1 cellular context compared by ENCODE assay signal in the genomic region with DNA sequence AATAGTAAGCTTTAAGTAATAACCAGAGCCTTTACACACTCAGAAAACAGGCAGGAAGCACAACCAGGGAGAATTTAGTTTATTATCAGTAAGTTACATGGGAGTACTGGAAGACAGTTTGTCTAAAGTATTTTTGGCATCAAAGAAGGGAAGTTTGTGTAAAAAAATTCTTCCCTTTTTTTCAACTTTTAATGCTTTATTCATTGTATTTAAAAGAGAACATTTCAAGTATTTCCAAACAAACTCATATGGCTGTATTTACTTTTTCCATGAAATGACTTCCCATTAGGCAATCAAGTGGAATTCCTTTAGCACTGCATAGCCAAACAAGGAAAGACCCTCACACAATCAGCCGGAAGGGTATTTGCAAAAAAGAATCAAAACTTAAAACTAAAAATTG.
A peak's percentile ranks its signal among the peaks of the same experiment; 100 is the strongest.
TF ChIP-seq lines count a peak whose summit lies in the region.

No MANE protein-coding gene starts in this region.

TF ChIP-seq in HepG2, 621 proteins besides CTCF, POLR2A, EP300 and RAD21 (continued from another document and continues in another):
- TF ChIP-seq ZNF646 (CRISPR knock-in tag; IDR thresholded peaks at IDR 0.05) (no peak), CEBPG (CRISPR knock-in tag; IDR thresholded peaks at IDR 0.05) (peak; percentile 88), HIVEP1 (CRISPR knock-in tag; IDR thresholded peaks at IDR 0.05) (no peak), ZNF83 (CRISPR knock-in tag; IDR thresholded peaks at IDR 0.05; ENCODE audit: borderline replicate concordance) (no peak), SMARCC2 (IDR thresholded peaks at IDR 0.05) (no peak), ZNF496 (CRISPR knock-in tag; IDR thresholded peaks at IDR 0.05; ENCODE audit: insufficient replicate concordance) (no peak), SRF (IDR thresholded peaks at IDR 0.05; ENCODE audit: low read depth, low read length) (peak; percentile 80), ETV6 (CRISPR knock-in tag; conservative IDR thresholded peaks at IDR 0.05) (no peak), ZFP91 (CRISPR knock-in tag; IDR thresholded peaks at IDR 0.05; ENCODE audit: borderline replicate concordance) (no peak), TFE3 (CRISPR knock-in tag; IDR thresholded peaks at IDR 0.05) (no peak), ZNF335 (CRISPR knock-in tag; IDR thresholded peaks at IDR 0.05) (no peak), DPF2 (CRISPR knock-in tag; IDR thresholded peaks at IDR 0.05; ENCODE audit: borderline replicate concordance, low read depth) (no peak), TEAD3 (CRISPR knock-in tag; optimal IDR thresholded peaks at IDR 0.05; ENCODE audit: borderline replicate concordance) (peak; percentile 74), ZNF740 (CRISPR knock-in tag; IDR thresholded peaks at IDR 0.05) (no peak), SSRP1 (CRISPR knock-in tag; IDR thresholded peaks at IDR 0.05) (no peak), ZKSCAN5 (CRISPR knock-in tag; IDR thresholded peaks at IDR 0.05) (no peak), ELF3 (CRISPR knock-in tag; IDR thresholded peaks at IDR 0.05) (peak; percentile 80), ZNF546 (CRISPR knock-in tag; conservative IDR thresholded peaks at IDR 0.05) (no peak), NFYC (CRISPR knock-in tag; IDR thresholded peaks at IDR 0.05) (no peak), ZNF556 (CRISPR knock-in tag; IDR thresholded peaks at IDR 0.05; ENCODE audit: borderline replicate concordance) (no peak), ZSCAN22 (CRISPR knock-in tag; IDR thresholded peaks at IDR 0.05) (no peak), CREM (IDR thresholded peaks at IDR 0.05) (peak; percentile 46), CREM (CRISPR knock-in tag; IDR thresholded peaks at IDR 0.05) (no peak), ZNF720 (CRISPR knock-in tag; IDR thresholded peaks at IDR 0.05) (no peak), BRD4 (CRISPR knock-in tag; IDR thresholded peaks at IDR 0.05) (no peak), ISL2 (CRISPR knock-in tag; IDR thresholded peaks at IDR 0.05) (peak; percentile 71), ISX (CRISPR knock-in tag; conservative IDR thresholded peaks at IDR 0.05) (no peak), ZNF660 (CRISPR knock-in tag; IDR thresholded peaks at IDR 0.05; ENCODE audit: borderline replicate concordance, low read depth) (no peak)
- TF ChIP-seq, protein P1, sequence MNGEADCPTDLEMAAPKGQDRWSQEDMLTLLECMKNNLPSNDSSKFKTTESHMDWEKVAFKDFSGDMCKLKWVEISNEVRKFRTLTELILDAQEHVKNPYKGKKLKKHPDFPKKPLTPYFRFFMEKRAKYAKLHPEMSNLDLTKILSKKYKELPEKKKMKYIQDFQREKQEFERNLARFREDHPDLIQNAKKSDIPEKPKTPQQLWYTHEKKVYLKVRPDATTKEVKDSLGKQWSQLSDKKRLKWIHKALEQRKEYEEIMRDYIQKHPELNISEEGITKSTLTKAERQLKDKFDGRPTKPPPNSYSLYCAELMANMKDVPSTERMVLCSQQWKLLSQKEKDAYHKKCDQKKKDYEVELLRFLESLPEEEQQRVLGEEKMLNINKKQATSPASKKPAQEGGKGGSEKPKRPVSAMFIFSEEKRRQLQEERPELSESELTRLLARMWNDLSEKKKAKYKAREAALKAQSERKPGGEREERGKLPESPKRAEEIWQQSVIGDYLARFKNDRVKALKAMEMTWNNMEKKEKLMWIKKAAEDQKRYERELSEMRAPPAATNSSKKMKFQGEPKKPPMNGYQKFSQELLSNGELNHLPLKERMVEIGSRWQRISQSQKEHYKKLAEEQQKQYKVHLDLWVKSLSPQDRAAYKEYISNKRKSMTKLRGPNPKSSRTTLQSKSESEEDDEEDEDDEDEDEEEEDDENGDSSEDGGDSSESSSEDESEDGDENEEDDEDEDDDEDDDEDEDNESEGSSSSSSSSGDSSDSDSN (CRISPR knock-in tag; IDR thresholded peaks at IDR 0.05) = no peak
- TF ChIP-seq, protein P2, sequence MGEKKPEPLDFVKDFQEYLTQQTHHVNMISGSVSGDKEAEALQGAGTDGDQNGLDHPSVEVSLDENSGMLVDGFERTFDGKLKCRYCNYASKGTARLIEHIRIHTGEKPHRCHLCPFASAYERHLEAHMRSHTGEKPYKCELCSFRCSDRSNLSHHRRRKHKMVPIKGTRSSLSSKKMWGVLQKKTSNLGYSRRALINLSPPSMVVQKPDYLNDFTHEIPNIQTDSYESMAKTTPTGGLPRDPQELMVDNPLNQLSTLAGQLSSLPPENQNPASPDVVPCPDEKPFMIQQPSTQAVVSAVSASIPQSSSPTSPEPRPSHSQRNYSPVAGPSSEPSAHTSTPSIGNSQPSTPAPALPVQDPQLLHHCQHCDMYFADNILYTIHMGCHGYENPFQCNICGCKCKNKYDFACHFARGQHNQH (CRISPR knock-in tag; IDR thresholded peaks at IDR 0.05) = no peak
- TF ChIP-seq, protein P3, sequence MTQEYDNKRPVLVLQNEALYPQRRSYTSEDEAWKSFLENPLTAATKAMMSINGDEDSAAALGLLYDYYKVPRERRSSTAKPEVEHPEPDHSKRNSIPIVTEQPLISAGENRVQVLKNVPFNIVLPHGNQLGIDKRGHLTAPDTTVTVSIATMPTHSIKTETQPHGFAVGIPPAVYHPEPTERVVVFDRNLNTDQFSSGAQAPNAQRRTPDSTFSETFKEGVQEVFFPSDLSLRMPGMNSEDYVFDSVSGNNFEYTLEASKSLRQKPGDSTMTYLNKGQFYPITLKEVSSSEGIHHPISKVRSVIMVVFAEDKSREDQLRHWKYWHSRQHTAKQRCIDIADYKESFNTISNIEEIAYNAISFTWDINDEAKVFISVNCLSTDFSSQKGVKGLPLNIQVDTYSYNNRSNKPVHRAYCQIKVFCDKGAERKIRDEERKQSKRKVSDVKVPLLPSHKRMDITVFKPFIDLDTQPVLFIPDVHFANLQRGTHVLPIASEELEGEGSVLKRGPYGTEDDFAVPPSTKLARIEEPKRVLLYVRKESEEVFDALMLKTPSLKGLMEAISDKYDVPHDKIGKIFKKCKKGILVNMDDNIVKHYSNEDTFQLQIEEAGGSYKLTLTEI (CRISPR knock-in tag; conservative IDR thresholded peaks at IDR 0.05) = no peak
- TF ChIP-seq, protein P4, sequence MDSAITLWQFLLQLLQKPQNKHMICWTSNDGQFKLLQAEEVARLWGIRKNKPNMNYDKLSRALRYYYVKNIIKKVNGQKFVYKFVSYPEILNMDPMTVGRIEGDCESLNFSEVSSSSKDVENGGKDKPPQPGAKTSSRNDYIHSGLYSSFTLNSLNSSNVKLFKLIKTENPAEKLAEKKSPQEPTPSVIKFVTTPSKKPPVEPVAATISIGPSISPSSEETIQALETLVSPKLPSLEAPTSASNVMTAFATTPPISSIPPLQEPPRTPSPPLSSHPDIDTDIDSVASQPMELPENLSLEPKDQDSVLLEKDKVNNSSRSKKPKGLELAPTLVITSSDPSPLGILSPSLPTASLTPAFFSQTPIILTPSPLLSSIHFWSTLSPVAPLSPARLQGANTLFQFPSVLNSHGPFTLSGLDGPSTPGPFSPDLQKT (CRISPR knock-in tag; IDR thresholded peaks at IDR 0.05; ENCODE audit: borderline replicate concordance) = no peak
- TF ChIP-seq, protein P5, sequence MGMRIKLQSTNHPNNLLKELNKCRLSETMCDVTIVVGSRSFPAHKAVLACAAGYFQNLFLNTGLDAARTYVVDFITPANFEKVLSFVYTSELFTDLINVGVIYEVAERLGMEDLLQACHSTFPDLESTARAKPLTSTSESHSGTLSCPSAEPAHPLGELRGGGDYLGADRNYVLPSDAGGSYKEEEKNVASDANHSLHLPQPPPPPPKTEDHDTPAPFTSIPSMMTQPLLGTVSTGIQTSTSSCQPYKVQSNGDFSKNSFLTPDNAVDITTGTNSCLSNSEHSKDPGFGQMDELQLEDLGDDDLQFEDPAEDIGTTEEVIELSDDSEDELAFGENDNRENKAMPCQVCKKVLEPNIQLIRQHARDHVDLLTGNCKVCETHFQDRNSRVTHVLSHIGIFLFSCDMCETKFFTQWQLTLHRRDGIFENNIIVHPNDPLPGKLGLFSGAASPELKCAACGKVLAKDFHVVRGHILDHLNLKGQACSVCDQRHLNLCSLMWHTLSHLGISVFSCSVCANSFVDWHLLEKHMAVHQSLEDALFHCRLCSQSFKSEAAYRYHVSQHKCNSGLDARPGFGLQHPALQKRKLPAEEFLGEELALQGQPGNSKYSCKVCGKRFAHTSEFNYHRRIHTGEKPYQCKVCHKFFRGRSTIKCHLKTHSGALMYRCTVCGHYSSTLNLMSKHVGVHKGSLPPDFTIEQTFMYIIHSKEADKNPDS (CRISPR knock-in tag; IDR thresholded peaks at IDR 0.05) = no peak
